9 cellular contexts compared by ENCODE assay signal in genomic region chr12:124497658-124498057, GRCh38.
DNase-seq lines count a peak whose midpoint lies in the region; ATAC-seq and TF ChIP-seq lines count a peak whose summit lies in the region.
"Had no signal": no experiment of that assay in that cellular context is flagged by ENCODE, and none has a peak within 500 bp of the region (broad histone marks: within the 10 kb centered on the region; RNA-seq: fewer than 3 reads in every experiment).

No MANE protein-coding gene starts in this region.

- no peak overlapping the region for H3K4me3 ChIP-seq in astrocyte of the spinal cord (ENCODE audit: low read depth, low read length)
- H3K4me3 ChIP-seq in skin epidermis, result no peak overlapping the region

- H3K4me1 Mint-ChIP-seq in nephron progenitor cell, result peaks cover 63% of the 10 kb centered on the region

- H3K27ac ChIP-seq in skin epidermis, result peak overlapping the region in 14 of 21 experiments; percentile 4 to 82 (median 54)
- H3K27ac ChIP-seq: KMS-11 had no signal

- no peak for ATAC-seq in GM18870 (IDR thresholded peaks at IDR 0.05; ENCODE audit: unreplicated experiment)

- H3K27ac Mint-ChIP-seq in nephron progenitor cell, result no peak overlapping the region

- H3K36me3 Mint-ChIP-seq in nephron progenitor cell (ENCODE audit: low read depth), result no peaks in the 10 kb centered on the region

- TF ChIP-seq CTCF in astrocyte of the spinal cord (IDR thresholded peaks at IDR 0.05; ENCODE audit: low read depth, low read length), result no peak
- no peak for TF ChIP-seq CTCF in nephron progenitor cell (IDR thresholded peaks at IDR 0.05)

- no peaks in the 10 kb centered on the region for H3K9me3 Mint-ChIP-seq in nephron progenitor cell

- in situ Hi-C loops in astrocyte of the spinal cord (cut with HindIII; ENCODE audit: low sequenced_read_pairs), result no loop called here

- DNase-seq in GM04503 (ENCODE audit: low read depth), result peak; percentile 77
- peak; percentile 81 for DNase-seq in astrocyte of the spinal cord (ENCODE audit: low read depth, low spot score)
- peak; percentile 99 for DNase-seq in hepatic stellate cell (ENCODE audit: low spot score)
- DNase-seq in nephron progenitor cell, result no peak
- DNase-seq in NCI-H2107 (lab: John Stamatoyannopoulos, UW), result no peak
- DNase-seq in NOMO-1 (lab: John Stamatoyannopoulos, UW; ENCODE audit: unreplicated experiment in 2 of 2), result no peak

- no peak overlapping the region for H3K4me3 Mint-ChIP-seq in nephron progenitor cell

- H3K27me3 Mint-ChIP-seq in nephron progenitor cell (ENCODE audit: low read depth, poor library complexity), result peaks cover 7% of the 10 kb centered on the region

Comparison
In these comparisons a context has a peak if more than half of its experiments do, and no peak if none do; other contexts are left out.
1. DNase-seq: peak in GM04503 (single experiment), astrocyte of the spinal cord (single experiment) and hepatic stellate cell (single experiment); none in nephron progenitor cell (single experiment), NCI-H2107 (single experiment) and NOMO-1 (0 of 2).